9 cellular contexts compared by ENCODE assay signal in the genomic region with DNA sequence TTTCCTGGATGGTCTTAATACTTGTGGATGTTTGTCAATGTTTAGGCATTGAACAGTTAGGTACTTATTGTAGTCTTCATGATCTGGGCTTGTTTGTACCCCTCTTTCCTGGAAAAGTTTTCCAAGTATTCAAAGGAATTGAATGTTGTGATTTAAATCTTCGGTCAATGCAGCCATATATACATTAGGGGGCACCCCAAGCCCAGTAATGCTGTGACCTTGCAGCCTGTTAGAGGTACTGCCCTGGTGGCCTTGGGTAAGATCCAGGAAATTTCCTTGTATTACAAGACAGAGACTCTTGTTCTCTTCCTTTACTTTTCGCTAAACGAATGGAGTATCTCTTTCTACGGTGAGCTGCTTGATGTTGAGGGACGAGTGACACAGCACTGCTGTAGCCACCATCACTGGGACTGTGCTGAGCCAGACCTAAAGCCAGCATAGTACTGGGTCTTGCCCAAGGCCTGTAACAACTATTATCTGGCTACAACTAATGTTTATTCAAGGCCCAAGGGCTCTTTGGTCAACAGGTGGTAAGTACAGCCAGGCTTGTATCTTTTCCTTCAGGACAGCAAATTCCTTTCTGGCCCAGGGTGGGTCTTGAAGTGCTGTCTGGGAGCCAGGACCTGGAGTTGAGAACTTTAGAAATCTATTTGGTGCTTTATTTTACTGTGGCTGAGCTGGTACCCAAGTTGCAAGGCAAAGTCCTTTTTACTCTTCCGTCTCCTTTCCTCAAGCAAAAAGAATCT.
DNase-seq lines count a peak whose midpoint lies in the region; ATAC-seq and TF ChIP-seq lines count a peak whose summit lies in the region.
"Had no signal": no experiment of that assay in that cellular context is flagged by ENCODE, and none has a peak within 500 bp of the region (broad histone marks: within the 10 kb centered on the region; RNA-seq: fewer than 3 reads in every experiment).

No MANE protein-coding gene starts in this region.

- peak; percentile 75 for ATAC-seq in HG03469 (IDR thresholded peaks at IDR 0.05; ENCODE audit: unreplicated experiment)
- no peak for ATAC-seq in activated naive CD8-positive, alpha-beta T cell treated with anti-CD3 and anti-CD28 coated beads, Interleukin-2, amount 50 U/mL, for 24 hours
- no peak for ATAC-seq in activated naive CD4-positive, alpha-beta T cell treated with anti-CD3 and anti-CD28 coated beads, Interleukin-2, amount 50 U/mL, for 72 hours

- H3K4me3 Mint-ChIP-seq in activated naive CD8-positive, alpha-beta T cell treated with anti-CD3 and anti-CD28 coated beads, Interleukin-2, amount 50 U/mL, for 24 hours, result no peak overlapping the region
- H3K4me3 Mint-ChIP-seq: activated B cell treated with CpG ODN at 0.5 μM for 24 hours had no signal

- TF ChIP-seq CTCF in GM20000 (IDR thresholded peaks at IDR 0.05; ENCODE audit: extremely low read depth, missing control alignments), result peak; percentile 35
- no peak for TF ChIP-seq CTCF in epithelial cell of esophagus (IDR thresholded peaks at IDR 0.05; ENCODE audit: insufficient read depth, low read depth, low read length, missing control alignments)

- no peaks in the 10 kb centered on the region for H3K4me1 Mint-ChIP-seq in activated naive CD8-positive, alpha-beta T cell treated with anti-CD3 and anti-CD28 coated beads, Interleukin-2, amount 50 U/mL, for 24 hours
- H3K4me1 Mint-ChIP-seq: activated B cell treated with CpG ODN at 0.5 μM for 24 hours had no signal

- no peak overlapping the region for H3K4me3 ChIP-seq in epithelial cell of esophagus (ENCODE audit: low read length)

- H3K27ac Mint-ChIP-seq in activated naive CD8-positive, alpha-beta T cell treated with anti-CD3 and anti-CD28 coated beads, Interleukin-2, amount 50 U/mL, for 24 hours, result no peak overlapping the region
- no peak overlapping the region for H3K27ac Mint-ChIP-seq in activated naive CD4-positive, alpha-beta T cell treated with anti-CD3 and anti-CD28 coated beads, Interleukin-2, amount 50 U/mL, for 72 hours
- H3K27ac Mint-ChIP-seq: activated B cell treated with CpG ODN at 0.5 μM for 24 hours had no signal

- H3K36me3 Mint-ChIP-seq in activated naive CD8-positive, alpha-beta T cell treated with anti-CD3 and anti-CD28 coated beads, Interleukin-2, amount 50 U/mL, for 24 hours (ENCODE audit: low read depth), result no peaks in the 10 kb centered on the region
- no peaks in the 10 kb centered on the region for H3K36me3 Mint-ChIP-seq in activated naive CD4-positive, alpha-beta T cell treated with anti-CD3 and anti-CD28 coated beads, Interleukin-2, amount 50 U/mL, for 72 hours

- H3K27me3 Mint-ChIP-seq in activated naive CD8-positive, alpha-beta T cell treated with anti-CD3 and anti-CD28 coated beads, Interleukin-2, amount 50 U/mL, for 24 hours, result no peaks in the 10 kb centered on the region
- H3K27me3 Mint-ChIP-seq: activated B cell treated with CpG ODN at 0.5 μM for 24 hours had no signal

- peaks cover 28% of the 10 kb centered on the region for H3K9me3 Mint-ChIP-seq in activated naive CD8-positive, alpha-beta T cell treated with anti-CD3 and anti-CD28 coated beads, Interleukin-2, amount 50 U/mL, for 24 hours
- H3K9me3 Mint-ChIP-seq in activated naive CD4-positive, alpha-beta T cell treated with anti-CD3 and anti-CD28 coated beads, Interleukin-2, amount 50 U/mL, for 72 hours, result peaks cover 8 to 25% of the 10 kb centered on the region in 2 donors
- H3K9me3 Mint-ChIP-seq: activated B cell treated with CpG ODN at 0.5 μM for 24 hours had no signal

- peak; percentile 3 for DNase-seq in COR-L47 (lab: John Stamatoyannopoulos, UW)
- DNase-seq in GM20000 (ENCODE audit: low spot score), result peak; percentile 12
- DNase-seq in epithelial cell of esophagus (ENCODE audit: low read depth), result peak; percentile 32
- DNase-seq in activated naive CD8-positive, alpha-beta T cell treated with anti-CD3 and anti-CD28 coated beads, Interleukin-2, amount 50 U/mL, for 24 hours, result no peak
- DNase-seq in activated naive CD4-positive, alpha-beta T cell treated with anti-CD3 and anti-CD28 coated beads, Interleukin-2, amount 50 U/mL, for 72 hours (ENCODE audit: low spot score in 2 of 2), result no peak
- no peak for DNase-seq in HuH-7.5 (ENCODE audit: low spot score)
- no peak for DNase-seq in NOMO-1 treated with DMSO at 0.1 percent for 48 hours (lab: John Stamatoyannopoulos, UW; ENCODE audit: unreplicated experiment)
- DNase-seq: activated B cell treated with CpG ODN at 0.5 μM for 24 hours had no signal

Comparison
In these comparisons a context has a peak if more than half of its experiments do, and no peak if none do; other contexts are left out.
1. DNase-seq: peak in COR-L47 (single experiment), GM20000 (single experiment) and epithelial cell of esophagus (single experiment); none in activated naive CD8-positive, alpha-beta T cell treated with anti-CD3 and anti-CD28 coated beads, Interleukin-2, amount 50 U/mL, for 24 hours (single experiment), activated naive CD4-positive, alpha-beta T cell treated with anti-CD3 and anti-CD28 coated beads, Interleukin-2, amount 50 U/mL, for 72 hours (0 of 2), HuH-7.5 (single experiment) and NOMO-1 treated with DMSO at 0.1 percent for 48 hours (single experiment).